ENCODE assay signal across 14 cellular contexts in genomic region chr15:23069496-23070166, GRCh38. TPM values are rescaled to one million over a fixed set of nuclear protein-coding genes. Genes with fewer than 3 reads are reported as not detected.
DNase-seq lines count a peak whose midpoint lies in the region; ATAC-seq and TF ChIP-seq lines count a peak whose summit lies in the region.
"Had no signal": no experiment of that assay in that cellular context is flagged by ENCODE, and none has a peak within 500 bp of the region (broad histone marks: within the 10 kb centered on the region; RNA-seq: fewer than 3 reads in every experiment).

No MANE protein-coding gene starts in this region.

- H3K9me2 ChIP-seq in SK-N-SH = no peaks in the 10 kb centered on the region
- no peaks in the 10 kb centered on the region for H3K9me2 ChIP-seq in hepatocyte (replicated peaks; ENCODE audit: insufficient read depth)

- no peak overlapping the region for H3K4me3 Mint-ChIP-seq in glutamatergic neuron (ENCODE audit: unreplicated experiment)
- H3K4me3 Mint-ChIP-seq in activated CD8-positive, alpha-beta T cell treated with anti-CD3 and anti-CD28 coated beads, Interleukin-2, amount 10 ng/mL, durations not matched to agents 7 days and 5 days = no peak overlapping the region
- H3K4me3 Mint-ChIP-seq: activated naive CD8-positive, alpha-beta T cell treated with anti-CD3 and anti-CD28 coated beads, Interleukin-2, amount 50 U/mL, for 24 hours; CD4-positive, CD25-positive, alpha-beta regulatory T cell had no signal

- POLR2A ChIA-PET in SK-N-SH (lab: Yijun Ruan, JAX) = no interaction called here
- POLR2A ChIA-PET in activated CD8-positive, alpha-beta T cell treated with anti-CD3 and anti-CD28 coated beads, Interleukin-2, amount 10 ng/mL, durations not matched to agents 7 days and 5 days (lab: Charles Lee) = no interaction called here

- H3K9ac ChIP-seq in HUES48 (ENCODE audit: low read depth, low read length) (no peak overlapping the region), SK-N-SH (no peak overlapping the region)

- H2AFZ ChIP-seq in SK-N-SH (ENCODE audit: low read depth) (no peak overlapping the region), hepatocyte (no peak overlapping the region)

- no peaks in the 10 kb centered on the region for H3K27me3 ChIP-seq in HUES48 (ENCODE audit: control insufficient read depth, insufficient read depth, low read length)
- peaks cover 39% of the 10 kb centered on the region; the same call in 1 of the 2 replicates for H3K27me3 ChIP-seq in SK-N-SH (ENCODE audit: insufficient read depth)
- no peaks in the 10 kb centered on the region for H3K27me3 ChIP-seq in hepatocyte
- H3K27me3 ChIP-seq: foreskin keratinocyte had no signal

- H3K27me3 Mint-ChIP-seq in glutamatergic neuron (ENCODE audit: unreplicated experiment) = peaks cover 2% of the 10 kb centered on the region
- no peaks in the 10 kb centered on the region for H3K27me3 Mint-ChIP-seq in activated CD8-positive, alpha-beta T cell treated with anti-CD3 and anti-CD28 coated beads, Interleukin-2, amount 10 ng/mL, durations not matched to agents 7 days and 5 days (ENCODE audit: low read depth)

- H4K20me1 ChIP-seq in SK-N-SH (ENCODE audit: insufficient read depth) (no peaks in the 10 kb centered on the region), hepatocyte (ENCODE audit: insufficient read depth, poor library complexity, severe bottlenecking) (no peaks in the 10 kb centered on the region)

- H3K79me2 ChIP-seq in SK-N-SH (ENCODE audit: insufficient read depth) (no peaks in the 10 kb centered on the region), hepatocyte (no peaks in the 10 kb centered on the region)

- H3K9me3 Mint-ChIP-seq in glutamatergic neuron (ENCODE audit: unreplicated experiment) = peaks cover 2% of the 10 kb centered on the region
- no peaks in the 10 kb centered on the region for H3K9me3 Mint-ChIP-seq in activated CD8-positive, alpha-beta T cell treated with anti-CD3 and anti-CD28 coated beads, Interleukin-2, amount 10 ng/mL, durations not matched to agents 7 days and 5 days (ENCODE audit: insufficient read depth)
- H3K9me3 Mint-ChIP-seq: activated naive CD8-positive, alpha-beta T cell treated with anti-CD3 and anti-CD28 coated beads, Interleukin-2, amount 50 U/mL, for 24 hours had no signal

- no peak for TF ChIP-seq POLR2A in GM18505 (IDR thresholded peaks at IDR 0.05; ENCODE audit: borderline replicate concordance, extremely low read depth, insufficient read depth, insufficient read length)

- TF ChIP-seq EP300 in SK-N-SH (IDR thresholded peaks at IDR 0.05; ENCODE audit: borderline replicate concordance in 1 of 2, low read depth in 1 of 2, low read length in 1 of 2) = no peak

- H3K36me3 ChIP-seq in HUES48 (ENCODE audit: control insufficient read depth, insufficient read depth, low read length) (no peaks in the 10 kb centered on the region), SK-N-SH (replicated peaks in 1 of 2; ENCODE audit: control insufficient read depth in 1 of 2, insufficient read depth in 2 of 2, low read length in 1 of 2) (no peaks in the 10 kb centered on the region), hepatocyte (replicated peaks; ENCODE audit: insufficient read depth, low read depth) (no peaks in the 10 kb centered on the region)

- H3K27ac ChIP-seq in HUES48 (ENCODE audit: low read depth, low read length) (peak overlapping the region; percentile 54), SK-N-SH (ENCODE audit: low read depth in 2 of 2, low read length in 1 of 2) (no peak overlapping the region), hepatocyte (no peak overlapping the region)
- H3K27ac ChIP-seq: foreskin keratinocyte had no signal

- H3K4me3 ChIP-seq in HUES48 (ENCODE audit: low read depth, low read length) = no peak overlapping the region
- H3K4me3 ChIP-seq in SK-N-SH (ENCODE audit: low read depth in 2 of 2, low read length in 1 of 2) = no peak overlapping the region
- H3K4me3 ChIP-seq in hepatocyte = no peak overlapping the region

- H3K27ac Mint-ChIP-seq in glutamatergic neuron (ENCODE audit: unreplicated experiment) = no peak overlapping the region
- H3K27ac Mint-ChIP-seq in activated CD8-positive, alpha-beta T cell treated with anti-CD3 and anti-CD28 coated beads, Interleukin-2, amount 10 ng/mL, durations not matched to agents 7 days and 5 days = no peak overlapping the region
- H3K27ac Mint-ChIP-seq: activated naive CD8-positive, alpha-beta T cell treated with anti-CD3 and anti-CD28 coated beads, Interleukin-2, amount 50 U/mL, for 24 hours; CD4-positive, CD25-positive, alpha-beta regulatory T cell had no signal

- no peaks in the 10 kb centered on the region for H3K9me3 ChIP-seq in HUES48 (ENCODE audit: control insufficient read depth, insufficient read depth, low read length)
- H3K9me3 ChIP-seq in SK-N-SH = no peaks in the 10 kb centered on the region
- no peaks in the 10 kb centered on the region for H3K9me3 ChIP-seq in hepatocyte (ENCODE audit: low read depth)

- TF ChIP-seq CTCF in SK-N-SH (IDR thresholded peaks at IDR 0.05) (peak; percentile 41), glutamatergic neuron (IDR thresholded peaks at IDR 0.05; ENCODE audit: partially characterized antibody, unreplicated experiment) (peak; percentile 31), hepatocyte (IDR thresholded peaks at IDR 0.05; ENCODE audit: poor library complexity) (no peak)

- 22% methylated on average over 20 of the region's 20 CpGs for WGBS in SK-N-SH (ENCODE audit: low lambda C conversion rate)
- WGBS in hepatocyte (ENCODE audit: low lambda C conversion rate, missing lambda C conversion rate) = 80% methylated on average over 20 of the region's 20 CpGs

- no peaks in the 10 kb centered on the region for H3K4me1 Mint-ChIP-seq in glutamatergic neuron (ENCODE audit: low read depth, unreplicated experiment)
- no peaks in the 10 kb centered on the region for H3K4me1 Mint-ChIP-seq in activated CD8-positive, alpha-beta T cell treated with anti-CD3 and anti-CD28 coated beads, Interleukin-2, amount 10 ng/mL, durations not matched to agents 7 days and 5 days (ENCODE audit: low read depth)
- H3K4me1 Mint-ChIP-seq: activated naive CD8-positive, alpha-beta T cell treated with anti-CD3 and anti-CD28 coated beads, Interleukin-2, amount 50 U/mL, for 24 hours; CD4-positive, CD25-positive, alpha-beta regulatory T cell had no signal

- DNase-seq in ELF-1 (ENCODE audit: low read depth, low spot score) (peak; percentile 94), SK-N-SH (peak; percentile 51), glutamatergic neuron (no peak), hepatocyte (ENCODE audit: low spot score) (no peak)
- no peak for DNase-seq in activated CD8-positive, alpha-beta T cell treated with anti-CD3 and anti-CD28 coated beads, Interleukin-2, amount 10 ng/mL, durations not matched to agents 7 days and 5 days
- DNase-seq: activated naive CD8-positive, alpha-beta T cell treated with anti-CD3 and anti-CD28 coated beads, Interleukin-2, amount 50 U/mL, for 24 hours; CD4-positive, CD25-positive, alpha-beta regulatory T cell; foreskin keratinocyte; NCI-H2029; substantia nigra had no signal

- H3K4me1 ChIP-seq in HUES48 (ENCODE audit: control insufficient read depth, insufficient read depth, low read length) (no peaks in the 10 kb centered on the region), SK-N-SH (ENCODE audit: control insufficient read depth in 1 of 2, insufficient read depth in 2 of 2, low read depth in 1 of 2, low read length in 1 of 2) (no peaks in the 10 kb centered on the region), hepatocyte (ENCODE audit: insufficient read depth) (no peaks in the 10 kb centered on the region)
- H3K4me1 ChIP-seq: foreskin keratinocyte had no signal

- H3K36me3 Mint-ChIP-seq in glutamatergic neuron (ENCODE audit: unreplicated experiment) = no peaks in the 10 kb centered on the region
- no peaks in the 10 kb centered on the region for H3K36me3 Mint-ChIP-seq in activated CD8-positive, alpha-beta T cell treated with anti-CD3 and anti-CD28 coated beads, Interleukin-2, amount 10 ng/mL, durations not matched to agents 7 days and 5 days (ENCODE audit: low read depth)
- H3K36me3 Mint-ChIP-seq: CD4-positive, CD25-positive, alpha-beta regulatory T cell had no signal

- H3F3A ChIP-seq in SK-N-SH (replicated peaks; ENCODE audit: insufficient read depth) = no peaks in the 10 kb centered on the region

- CTCF ChIA-PET in SK-N-SH (lab: Yijun Ruan, JAX) = interaction anchor here (0.7 kb wide), 1 partner anchor 162 kb away, joined by 3 read pairs; no protein-coding TSS in a partner anchor
- CTCF ChIA-PET in activated CD8-positive, alpha-beta T cell treated with anti-CD3 and anti-CD28 coated beads, Interleukin-2, amount 10 ng/mL, durations not matched to agents 7 days and 5 days (lab: Charles Lee) = no interaction called here

- no peak overlapping the region for H3K4me2 ChIP-seq in SK-N-SH
- no peak overlapping the region for H3K4me2 ChIP-seq in hepatocyte

- ATAC-seq in HG02870 (IDR thresholded peaks at IDR 0.05; ENCODE audit: unreplicated experiment) (no peak), GM18505 (IDR thresholded peaks at IDR 0.05; ENCODE audit: unreplicated experiment) (no peak)
- ATAC-seq in activated CD8-positive, alpha-beta T cell treated with anti-CD3 and anti-CD28 coated beads, Interleukin-2, amount 10 ng/mL, durations not matched to agents 7 days and 5 days = no peak
- ATAC-seq: activated naive CD8-positive, alpha-beta T cell treated with anti-CD3 and anti-CD28 coated beads, Interleukin-2, amount 50 U/mL, for 24 hours; foreskin keratinocyte; sciatic nerve had no signal

- no peak for TF ChIP-seq RAD21 in SK-N-SH (IDR thresholded peaks at IDR 0.05; ENCODE audit: low read length)

TF ChIP-seq in SK-N-SH, 30 proteins besides CTCF, POLR2A, EP300 and RAD21 (continues in another document):
- TF ChIP-seq FOSL2 (IDR thresholded peaks at IDR 0.05; ENCODE audit: borderline replicate concordance, low read depth) (no peak), EZH2phosphoT487 (IDR thresholded peaks at IDR 0.05; ENCODE audit: borderline replicate concordance, low read depth) (no peak), TEAD4 (IDR thresholded peaks at IDR 0.05; ENCODE audit: borderline replicate concordance, insufficient read depth) (no peak), RFX5 (IDR thresholded peaks at IDR 0.05; ENCODE audit: low read length) (no peak), RXRA (IDR thresholded peaks at IDR 0.05; ENCODE audit: borderline replicate concordance, low read depth) (no peak), FOXJ3 (CRISPR knock-in tag; IDR thresholded peaks at IDR 0.05) (no peak), MAX (IDR thresholded peaks at IDR 0.05; ENCODE audit: low read depth) (no peak)

RNA-seq across cellular contexts. Expression of gene TUBGCP5, which starts 30.3 kb away (rescaled TPM):
- polyA plus RNA-seq in SK-N-SH (2012; rRNA removed) (8.7 and 11.8 TPM in 2 replicates), hepatocyte (9.6 and 14.3 TPM in 2 replicates)
- polyA plus RNA-seq in SK-N-SH (2012; cell fraction: cytosol; rRNA removed) = 9.8 and 10.1 TPM in 2 replicates
- 14.7 and 20.2 TPM in 2 replicates for polyA plus RNA-seq in SK-N-SH (2012; cell fraction: nucleus; rRNA removed)
- total RNA-seq in glutamatergic neuron (ENCODE audit: unreplicated experiment) (15.6 TPM), hepatocyte (21.0 and 29.4 TPM in 2 replicates)
- 10 to 100 TPM; 25.3 to 27.3 TPM for total RNA-seq in activated CD8-positive, alpha-beta T cell treated with anti-CD3 and anti-CD28 coated beads, Interleukin-2, amount 10 ng/mL, durations not matched to agents 7 days and 5 days

Comparison
In these comparisons a context has a peak if more than half of its experiments do, and no peak if none do; other contexts are left out.
1. DNase-seq: peak in ELF-1 (single experiment) and SK-N-SH (single experiment); none in glutamatergic neuron (single experiment), hepatocyte (single experiment) and activated CD8-positive, alpha-beta T cell treated with anti-CD3 and anti-CD28 coated beads, Interleukin-2, amount 10 ng/mL, durations not matched to agents 7 days and 5 days (single experiment).